ENCODE assay signal across 20 cellular contexts in genomic region chr5:65871182-65871581, GRCh38. TPM values are rescaled to one million over a fixed set of nuclear protein-coding genes. Genes with fewer than 3 reads are reported as not detected.
DNase-seq lines count a peak whose midpoint lies in the region; ATAC-seq, FAIRE-seq and TF ChIP-seq lines count a peak whose summit lies in the region.
"Had no signal": no experiment of that assay in that cellular context is flagged by ENCODE, and none has a peak within 500 bp of the region (broad histone marks: within the 10 kb centered on the region; RNA-seq: fewer than 3 reads in every experiment).

No MANE protein-coding gene starts in this region.

- POLR2A ChIA-PET in A549 (lab: Yijun Ruan, JAX): no interaction called here
- POLR2A ChIA-PET in naive thymus-derived CD8-positive, alpha-beta T cell (lab: Charles Lee): no interaction called here

- no peak overlapping the region for H3K4me2 ChIP-seq in A549

- H3K36me3 Mint-ChIP-seq in HFFc6 (ENCODE audit: low read depth): no peaks in the 10 kb centered on the region; the same call in 1 of the 2 replicates
- peaks cover 0 to 8% (median 0%) of the 10 kb centered on the region in 3 donors for H3K36me3 Mint-ChIP-seq in naive thymus-derived CD8-positive, alpha-beta T cell

- ATAC-seq in A549 (peak in 1 of 2 experiments; percentile 57; a peak in 3 of 6 replicates), GM21619 (IDR thresholded peaks at IDR 0.05; ENCODE audit: unreplicated experiment) (no peak)
- no peak for ATAC-seq in naive thymus-derived CD8-positive, alpha-beta T cell
- ATAC-seq: gastroesophageal sphincter had no signal

- TF ChIP-seq POLR2A in A549 (IDR thresholded peaks at IDR 0.05; ENCODE audit: low read length): no peak

- TF ChIP-seq EP300 in A549 (IDR thresholded peaks at IDR 0.05): no peak

- TF ChIP-seq RAD21 in A549 (conservative IDR thresholded peaks at IDR 0.05 in 1 of 2, IDR thresholded peaks at IDR 0.05 in 1 of 2): no peak

- peak overlapping the region; percentile 82 for H3K27ac Mint-ChIP-seq in HFFc6
- peak overlapping the region in 4 of 10 donors; percentile 15 to 51 (median 41) for H3K27ac Mint-ChIP-seq in naive thymus-derived CD8-positive, alpha-beta T cell
- H3K27ac Mint-ChIP-seq: activated CD4-positive, alpha-beta T cell treated with anti-CD3 and anti-CD28 coated beads, Interleukin-2, amount 10 ng/mL, durations not matched to agents 7 days and 5 days; activated T-helper 1 cell treated with anti-CD3 and anti-CD28 coated beads, Interleukin-12 subunit alpha, Interleukin-12 subunit beta, Interleukin-2, Interleukin-4 antibody, amounts not matched to agents 30 ng/mL and 10 ng/mL and 1 ng/mL, durations not matched to agents 14 hours and 24 hours and 36 hours; T-helper 2 cell treated with Interferon-gamma antibody and Interleukin-4, amounts not matched to agents 5 μg/mL and 100 μg/mL, for 36 hours had no signal

- TF ChIP-seq CTCF in A549 (IDR thresholded peaks at IDR 0.05) (no peak), HFFc6 (IDR thresholded peaks at IDR 0.05) (no peak), foreskin fibroblast (IDR thresholded peaks at IDR 0.05; ENCODE audit: low read depth, low read length) (no peak)

- H3K4me3 Mint-ChIP-seq in HFFc6: peak overlapping the region; percentile 15; the same call in 1 of the 2 replicates
- no peak overlapping the region for H3K4me3 Mint-ChIP-seq in naive thymus-derived CD8-positive, alpha-beta T cell
- H3K4me3 Mint-ChIP-seq: activated CD4-positive, alpha-beta T cell treated with anti-CD3 and anti-CD28 coated beads, Interleukin-2, amount 10 ng/mL, durations not matched to agents 7 days and 5 days; activated T-helper 1 cell treated with anti-CD3 and anti-CD28 coated beads, Interleukin-12 subunit alpha, Interleukin-12 subunit beta, Interleukin-2, Interleukin-4 antibody, amounts not matched to agents 30 ng/mL and 10 ng/mL and 1 ng/mL, durations not matched to agents 14 hours and 24 hours and 36 hours; T-helper 2 cell treated with Interferon-gamma antibody and Interleukin-4, amounts not matched to agents 5 μg/mL and 100 μg/mL, for 36 hours had no signal

- FAIRE-seq in A549 (lab: Jason Lieb, UNC) (no peak), GM19239 (lab: Jason Lieb, UNC) (no peak)

- CTCF ChIA-PET in A549 (lab: Yijun Ruan, JAX): no interaction called here

- H3K4me3 ChIP-seq in A549 (no peak overlapping the region), foreskin fibroblast (ENCODE audit: low read depth in 1 of 2, low read length in 2 of 2) (no peak overlapping the region)
- H3K4me3 ChIP-seq: dorsolateral prefrontal cortex, gastroesophageal sphincter, Peyer's patch had no signal

- DNase-seq in A549 (ENCODE audit: low read depth in 1 of 2, low spot score in 1 of 2): peak in 1 of 2 experiments; percentile 41
- DNase-seq in HFFc6: peak; percentile 71
- DNase-seq in SW480 (ENCODE audit: low spot score): peak; percentile 17
- DNase-seq in foreskin fibroblast: peak; percentile 45 to 62
- DNase-seq in naive thymus-derived CD8-positive, alpha-beta T cell: no peak
- no peak for DNase-seq in NCI-H2081 treated with DMSO at 0.1 percent for 48 hours (lab: John Stamatoyannopoulos, UW)
- no peak for DNase-seq in GM19239 (ENCODE audit: insufficient read length, low spot score)
- DNase-seq: activated CD4-positive, alpha-beta T cell treated with anti-CD3 and anti-CD28 coated beads, Interleukin-2, amount 10 ng/mL, durations not matched to agents 7 days and 5 days; amygdala; DMS153; dorsolateral prefrontal cortex; NCI-H1436 treated with DMSO at 0.1 percent for 48 hours; NCI-H510A treated with DMSO at 0.1 percent for 48 hours; Peyer's patch; stimulated activated CD4-positive, alpha-beta T cell treated with anti-CD3 and anti-CD28 coated beads, Interleukin-15, amount 100 ng/mL, for 24 hours had no signal

- peak overlapping the region in 1 of 2 experiments; percentile 70; a peak in 1 of 6 replicates for H3K27ac ChIP-seq in A549
- H3K27ac ChIP-seq: dorsolateral prefrontal cortex, gastroesophageal sphincter, parathyroid adenoma, Peyer's patch had no signal

- whole genome bisulfite sequencing in A549 (ENCODE audit: missing lambda C conversion rate): 22% methylated on average over 5 of the region's 5 CpGs

- H3K4me1 Mint-ChIP-seq in HFFc6 (ENCODE audit: low read depth): peaks cover 63% of the 10 kb centered on the region
- peaks cover 11 to 20% (median 20%) of the 10 kb centered on the region in 4 donors for H3K4me1 Mint-ChIP-seq in naive thymus-derived CD8-positive, alpha-beta T cell

- no peaks in the 10 kb centered on the region for H3K9me3 ChIP-seq in A549
- H3K9me3 ChIP-seq: gastroesophageal sphincter, Peyer's patch had no signal

- no peaks in the 10 kb centered on the region; the same call in 1 of the 2 replicates for H3K27me3 Mint-ChIP-seq in HFFc6 (ENCODE audit: insufficient read depth)
- no peaks in the 10 kb centered on the region for H3K27me3 Mint-ChIP-seq in naive thymus-derived CD8-positive, alpha-beta T cell
- H3K27me3 Mint-ChIP-seq: activated CD4-positive, alpha-beta T cell treated with anti-CD3 and anti-CD28 coated beads, Interleukin-2, amount 10 ng/mL, durations not matched to agents 7 days and 5 days had no signal

- H3K9me3 Mint-ChIP-seq in HFFc6: no peaks in the 10 kb centered on the region
- H3K9me3 Mint-ChIP-seq in naive thymus-derived CD8-positive, alpha-beta T cell: peaks cover 0 to 7% (median 0%) of the 10 kb centered on the region in 9 donors
- H3K9me3 Mint-ChIP-seq: T-helper 2 cell treated with Interferon-gamma antibody and Interleukin-4, amounts not matched to agents 5 μg/mL and 100 μg/mL, for 36 hours had no signal

- peaks cover 16% of the 10 kb centered on the region for H3K4me1 ChIP-seq in A549
- H3K4me1 ChIP-seq: gastroesophageal sphincter, parathyroid adenoma, Peyer's patch had no signal

TF ChIP-seq in A549, 52 proteins besides CTCF, POLR2A, EP300 and RAD21:
- TF ChIP-seq FOSL2 (IDR thresholded peaks at IDR 0.05): no peak
- peak; percentile 63 for TF ChIP-seq FOSL2 (CRISPR knock-in tag; IDR thresholded peaks at IDR 0.05)
- peak; percentile 26; the same call in 1 of the 2 replicates for TF ChIP-seq JUNB (IDR thresholded peaks at IDR 0.05)
- TF ChIP-seq FOXS1 (CRISPR knock-in tag; IDR thresholded peaks at IDR 0.05): no peak

RNA-seq across cellular contexts. Expression of gene ERBIN, which starts 55.2 kb away (rescaled TPM):
- polyA plus RNA-seq in A549 (2011; rRNA removed) (45.3 and 57.7 TPM in 2 replicates), A549 (2017; fragmentation: RNase III; extraction: RNeasy Plus Mini Kit Qiagen cat#74134 plus additional on column Dnase treatment) (24.3 to 25.6 TPM (median 25.6 TPM) in 3 replicates)
- 5.9 and 7.3 TPM in 2 replicates for polyA plus RNA-seq in A549 (2012; cell fraction: cytosol; rRNA removed)
- 5.6 and 8.3 TPM in 2 replicates for polyA plus RNA-seq in A549 (2012; cell fraction: nucleus; rRNA removed)
- 36.1 and 57.5 TPM in 2 replicates for polyA minus RNA-seq in A549 (2011; rRNA and poly(A)+ RNA removed)
- 100 to 1,000 TPM in 5 of 6 experiments, 10 to 100 TPM in 1; 97.5 to 127 (median 114) TPM for total RNA-seq in HFFc6 (2021; fragmentation: NEBNext Ultra II Directional; extraction: Animal tissue kit (Norgen Biotek cat#: 25700))
- 100 to 1,000 TPM; 127 to 135 TPM for total RNA-seq in naive thymus-derived CD8-positive, alpha-beta T cell
- 10 to 100 TPM; 50.3 to 53.8 (median 50.9) TPM for polyA plus RNA-seq in naive thymus-derived CD8-positive, alpha-beta T cell

Comparison
In these comparisons a context has a peak if more than half of its experiments do, and no peak if none do; other contexts are left out.
1. DNase-seq: peak in HFFc6 (single experiment), SW480 (single experiment) and foreskin fibroblast (2 of 2); none in naive thymus-derived CD8-positive, alpha-beta T cell (0 of 10), NCI-H2081 treated with DMSO at 0.1 percent for 48 hours (single experiment) and GM19239 (single experiment).